ENCODE assay signal across 17 cellular contexts in genomic region chr19:10818306-10819123, GRCh38. TPM values are rescaled to one million over a fixed set of nuclear protein-coding genes. Genes with fewer than 3 reads are reported as not detected.
A peak's percentile ranks its signal among the peaks of the same experiment; 100 is the strongest.
DNase-seq lines count a peak whose midpoint lies in the region; ATAC-seq, FAIRE-seq and TF ChIP-seq lines count a peak whose summit lies in the region.
"Had no signal": no experiment of that assay in that cellular context is flagged by ENCODE, and none has a peak within 500 bp of the region (broad histone marks: within the 10 kb centered on the region; RNA-seq: fewer than 3 reads in every experiment).

No MANE protein-coding gene starts in this region.

- no peak for TF ChIP-seq EP300 in suprapubic skin (IDR thresholded peaks at IDR 0.05)

- no peak for FAIRE-seq in HTR-8/SVneo (lab: Jason Lieb, UNC)

- peak overlapping the region; percentile 64 to 74 for H3K27ac ChIP-seq in mucosa of rectum (ENCODE audit: low read depth in 2 of 2, low read length in 2 of 2)
- H3K27ac ChIP-seq in suprapubic skin: peak overlapping the region; percentile 83

- 74% methylated on average over 10 of the region's 19 CpGs for WGBS in suprapubic skin

- TF ChIP-seq CTCF in suprapubic skin (IDR thresholded peaks at IDR 0.05): no peak

- no peak overlapping the region for H3K9ac ChIP-seq in mucosa of rectum (ENCODE audit: low read depth in 1 of 2, low read length in 2 of 2)

- TF ChIP-seq POLR2A in suprapubic skin (IDR thresholded peaks at IDR 0.05): no peak

- H3K36me3 ChIP-seq in mucosa of rectum (ENCODE audit: control insufficient read depth in 2 of 2, insufficient read depth in 2 of 2, low read length in 2 of 2): peaks cover 51 to 67% of the 10 kb centered on the region in 2 donors
- peaks cover 71% of the 10 kb centered on the region for H3K36me3 ChIP-seq in suprapubic skin

- no peaks in the 10 kb centered on the region for H3K27me3 ChIP-seq in mucosa of rectum (ENCODE audit: control insufficient read depth in 2 of 2, insufficient read depth in 2 of 2, low read length in 2 of 2)
- H3K27me3 ChIP-seq in suprapubic skin: no peaks in the 10 kb centered on the region

- no peaks in the 10 kb centered on the region for H3K9me3 ChIP-seq in mucosa of rectum (ENCODE audit: control insufficient read depth in 2 of 2, low read length in 2 of 2)
- H3K9me3 ChIP-seq in suprapubic skin: no peaks in the 10 kb centered on the region

- H3K4me3 ChIP-seq in mucosa of rectum (ENCODE audit: low read length in 2 of 2) (no peak overlapping the region), suprapubic skin (peak overlapping the region; percentile 46)

- H3K4me1 ChIP-seq in mucosa of rectum (ENCODE audit: control insufficient read depth in 2 of 2, insufficient read depth in 2 of 2, low read length in 2 of 2) (peaks cover 0 to 3% of the 10 kb centered on the region in 2 donors), suprapubic skin (peaks cover 14% of the 10 kb centered on the region)

- ATAC-seq in GM19351 (IDR thresholded peaks at IDR 0.05; ENCODE audit: unreplicated experiment): no peak

- peak; percentile 68 for DNase-seq in RPMI7951 (ENCODE audit: low read depth)
- peak; percentile 32 for DNase-seq in cerebellum (ENCODE audit: low spot score)
- DNase-seq in suprapubic skin (ENCODE audit: low spot score in 2 of 2): no peak
- DNase-seq in HTR-8/SVneo (ENCODE audit: insufficient read length, low spot score): no peak
- no peak for DNase-seq in NCI-H226
- DNase-seq in hypothalamus (lab: John Stamatoyannopoulos, UW): no peak
- DNase-seq: activated B cell treated with CpG ODN at 0.5 μM for 24 hours; CD4-positive, CD25-positive, alpha-beta regulatory T cell; effector CD8-positive, alpha-beta T cell; glutamatergic neuron; kidney glomerular epithelial cell; MV-4-11; stimulated activated CD8-positive, alpha-beta memory T cell treated with anti-CD3 and anti-CD28 coated beads, Interleukin-4, amount 100 ng/mL, for 48 hours; SW 1271 had no signal

RNA-seq across cellular contexts. Expression of gene TMED1, which starts 17.5 kb away (rescaled TPM):
- 39.8 and 77.3 TPM in 2 replicates for total RNA-seq in RPMI7951 (2014; rRNA removed; shearing (Covaris generic))
- total RNA-seq in cerebellum (8.0 TPM), suprapubic skin (10 to 100 TPM in 3 of 4 donors, 1 to 10 TPM in 1; 8.9 to 26.2 (median 20.4) TPM)

RNA-seq across cellular contexts. Expression of gene C19orf38, which starts 29.7 kb away (rescaled TPM):
- total RNA-seq in RPMI7951 (2014; rRNA removed; shearing (Covaris generic)): 0.36 TPM in 1 of 2 replicates, not detected in the other
- 0.54 TPM for total RNA-seq in cerebellum
- total RNA-seq in suprapubic skin: 1 to 10 TPM in 1 of 4 donors, not detected in 3; 1.7 TPM
- total RNA-seq: neural crest cell had no signal

RNA-seq across cellular contexts. Expression of gene CARM1, which starts 52.8 kb away (rescaled TPM):
- total RNA-seq in RPMI7951 (2014; rRNA removed; shearing (Covaris generic)): 22.2 and 23.9 TPM in 2 replicates
- total RNA-seq in cerebellum (26.0 TPM), suprapubic skin (10 to 100 TPM; 19.8 to 26.6 (median 23.2) TPM)

Comparison
In these comparisons a context has a peak if more than half of its experiments do, and no peak if none do; other contexts are left out.
1. DNase-seq: peak in RPMI7951 (single experiment) and cerebellum (single experiment); none in suprapubic skin (0 of 2), HTR-8/SVneo (single experiment), NCI-H226 (single experiment) and hypothalamus (0 of 51).